ENCODE assay signal across 8 cellular contexts in genomic region chr11:127074151-127074761, GRCh38.
DNase-seq lines count a peak whose midpoint lies in the region; FAIRE-seq and TF ChIP-seq lines count a peak whose summit lies in the region.

No MANE protein-coding gene starts in this region.

- DNase-seq in activated naive CD4-positive, alpha-beta T cell treated with anti-CD3 and anti-CD28 coated beads for 36 hours: peak; percentile 6
- DNase-seq in activated naive CD4-positive, alpha-beta T cell (lab: John Stamatoyannopoulos, UW): no peak
- peak; percentile 50 for DNase-seq in H54 (ENCODE audit: insufficient read length, low spot score)
- DNase-seq in KBM-7: peak; percentile 32
- DNase-seq in SHP77 (lab: John Stamatoyannopoulos, UW): peak; percentile 62 to 70
- no peak for DNase-seq in cerebellum (ENCODE audit: low spot score)
- no peak for DNase-seq in HPDE6-E6E7 (ENCODE audit: extremely low spot score)

- no peak for TF ChIP-seq POLR2A in H54 (IDR thresholded peaks at IDR 0.05; ENCODE audit: low read depth, low read length)

- FAIRE-seq in H54 (lab: Jason Lieb, UNC) (peak; percentile 79), islet of Langerhans (lab: Jason Lieb, UNC) (peak; percentile 91)

- peaks cover 1% of the 10 kb centered on the region for H3K27me3 Mint-ChIP-seq in activated naive CD4-positive, alpha-beta T cell treated with anti-CD3 and anti-CD28 coated beads for 36 hours (ENCODE audit: low read depth)

- no peaks in the 10 kb centered on the region for H3K4me1 Mint-ChIP-seq in activated naive CD4-positive, alpha-beta T cell treated with anti-CD3 and anti-CD28 coated beads for 36 hours (ENCODE audit: low read depth)

- no peaks in the 10 kb centered on the region for H3K9me3 Mint-ChIP-seq in activated naive CD4-positive, alpha-beta T cell treated with anti-CD3 and anti-CD28 coated beads for 36 hours

- H3K4me3 Mint-ChIP-seq in activated naive CD4-positive, alpha-beta T cell treated with anti-CD3 and anti-CD28 coated beads for 36 hours: no peak overlapping the region

- H3K36me3 Mint-ChIP-seq in activated naive CD4-positive, alpha-beta T cell treated with anti-CD3 and anti-CD28 coated beads for 36 hours (ENCODE audit: low read depth): no peaks in the 10 kb centered on the region

- CTCF ChIA-PET in activated naive CD4-positive, alpha-beta T cell treated with anti-CD3 and anti-CD28 coated beads for 36 hours (lab: Charles Lee): interaction anchor here (0.9 to 1.4 kb wide), 2 partner anchors 10 to 84 kb away, joined by 3 read pairs; no protein-coding TSS in a partner anchor

- in situ Hi-C loops in KBM-7 (cut with MboI; ENCODE audit: low pct_unique_long_range_greater_than_20kb, low sequenced_read_pairs): no loop called here

- H3K27ac Mint-ChIP-seq in activated naive CD4-positive, alpha-beta T cell treated with anti-CD3 and anti-CD28 coated beads for 36 hours: no peak overlapping the region

- intact Hi-C loops in activated naive CD4-positive, alpha-beta T cell treated with anti-CD3 and anti-CD28 coated beads for 36 hours (cut with micrococcal nuclease): no loop called here

Comparison
In these comparisons a context has a peak if more than half of its experiments do, and no peak if none do; other contexts are left out.
1. DNase-seq: peak in activated naive CD4-positive, alpha-beta T cell treated with anti-CD3 and anti-CD28 coated beads for 36 hours (single experiment), H54 (single experiment), KBM-7 (single experiment) and SHP77 (2 of 2); none in activated naive CD4-positive, alpha-beta T cell (0 of 4), cerebellum (single experiment) and HPDE6-E6E7 (single experiment).